1 cellular context compared by ENCODE assay signal in genomic region chr2:189441709-189442074, GRCh38.
TF ChIP-seq lines count a peak whose summit lies in the region.

No MANE protein-coding gene starts in this region.

TF ChIP-seq in HepG2, 621 proteins besides CTCF, POLR2A, EP300 and RAD21 (continued from another document):
- TF ChIP-seq ZNF597 (CRISPR knock-in tag; IDR thresholded peaks at IDR 0.05) (no peak), NCOA5 (CRISPR knock-in tag; IDR thresholded peaks at IDR 0.05) (no peak), ZNF780A (CRISPR knock-in tag; IDR thresholded peaks at IDR 0.05) (no peak), RXRB (CRISPR knock-in tag; IDR thresholded peaks at IDR 0.05; ENCODE audit: borderline replicate concordance) (no peak), ZNF556 (CRISPR knock-in tag; IDR thresholded peaks at IDR 0.05; ENCODE audit: borderline replicate concordance) (peak; percentile 9; the same call in 1 of the 2 replicates), E2F5 (CRISPR knock-in tag; conservative IDR thresholded peaks at IDR 0.05) (no peak), ZNF432 (CRISPR knock-in tag; IDR thresholded peaks at IDR 0.05; ENCODE audit: borderline replicate concordance) (no peak), ZNF124 (CRISPR knock-in tag; IDR thresholded peaks at IDR 0.05) (0 out of 2 replicates have a peak, but pooled peaks have one; percentile 10), ZNF282 (IDR thresholded peaks at IDR 0.05; ENCODE audit: partially characterized antibody) (no peak), THAP8 (CRISPR knock-in tag; IDR thresholded peaks at IDR 0.05; ENCODE audit: borderline replicate concordance) (no peak), ISX (CRISPR knock-in tag; conservative IDR thresholded peaks at IDR 0.05) (no peak)
- TF ChIP-seq, protein P1, sequence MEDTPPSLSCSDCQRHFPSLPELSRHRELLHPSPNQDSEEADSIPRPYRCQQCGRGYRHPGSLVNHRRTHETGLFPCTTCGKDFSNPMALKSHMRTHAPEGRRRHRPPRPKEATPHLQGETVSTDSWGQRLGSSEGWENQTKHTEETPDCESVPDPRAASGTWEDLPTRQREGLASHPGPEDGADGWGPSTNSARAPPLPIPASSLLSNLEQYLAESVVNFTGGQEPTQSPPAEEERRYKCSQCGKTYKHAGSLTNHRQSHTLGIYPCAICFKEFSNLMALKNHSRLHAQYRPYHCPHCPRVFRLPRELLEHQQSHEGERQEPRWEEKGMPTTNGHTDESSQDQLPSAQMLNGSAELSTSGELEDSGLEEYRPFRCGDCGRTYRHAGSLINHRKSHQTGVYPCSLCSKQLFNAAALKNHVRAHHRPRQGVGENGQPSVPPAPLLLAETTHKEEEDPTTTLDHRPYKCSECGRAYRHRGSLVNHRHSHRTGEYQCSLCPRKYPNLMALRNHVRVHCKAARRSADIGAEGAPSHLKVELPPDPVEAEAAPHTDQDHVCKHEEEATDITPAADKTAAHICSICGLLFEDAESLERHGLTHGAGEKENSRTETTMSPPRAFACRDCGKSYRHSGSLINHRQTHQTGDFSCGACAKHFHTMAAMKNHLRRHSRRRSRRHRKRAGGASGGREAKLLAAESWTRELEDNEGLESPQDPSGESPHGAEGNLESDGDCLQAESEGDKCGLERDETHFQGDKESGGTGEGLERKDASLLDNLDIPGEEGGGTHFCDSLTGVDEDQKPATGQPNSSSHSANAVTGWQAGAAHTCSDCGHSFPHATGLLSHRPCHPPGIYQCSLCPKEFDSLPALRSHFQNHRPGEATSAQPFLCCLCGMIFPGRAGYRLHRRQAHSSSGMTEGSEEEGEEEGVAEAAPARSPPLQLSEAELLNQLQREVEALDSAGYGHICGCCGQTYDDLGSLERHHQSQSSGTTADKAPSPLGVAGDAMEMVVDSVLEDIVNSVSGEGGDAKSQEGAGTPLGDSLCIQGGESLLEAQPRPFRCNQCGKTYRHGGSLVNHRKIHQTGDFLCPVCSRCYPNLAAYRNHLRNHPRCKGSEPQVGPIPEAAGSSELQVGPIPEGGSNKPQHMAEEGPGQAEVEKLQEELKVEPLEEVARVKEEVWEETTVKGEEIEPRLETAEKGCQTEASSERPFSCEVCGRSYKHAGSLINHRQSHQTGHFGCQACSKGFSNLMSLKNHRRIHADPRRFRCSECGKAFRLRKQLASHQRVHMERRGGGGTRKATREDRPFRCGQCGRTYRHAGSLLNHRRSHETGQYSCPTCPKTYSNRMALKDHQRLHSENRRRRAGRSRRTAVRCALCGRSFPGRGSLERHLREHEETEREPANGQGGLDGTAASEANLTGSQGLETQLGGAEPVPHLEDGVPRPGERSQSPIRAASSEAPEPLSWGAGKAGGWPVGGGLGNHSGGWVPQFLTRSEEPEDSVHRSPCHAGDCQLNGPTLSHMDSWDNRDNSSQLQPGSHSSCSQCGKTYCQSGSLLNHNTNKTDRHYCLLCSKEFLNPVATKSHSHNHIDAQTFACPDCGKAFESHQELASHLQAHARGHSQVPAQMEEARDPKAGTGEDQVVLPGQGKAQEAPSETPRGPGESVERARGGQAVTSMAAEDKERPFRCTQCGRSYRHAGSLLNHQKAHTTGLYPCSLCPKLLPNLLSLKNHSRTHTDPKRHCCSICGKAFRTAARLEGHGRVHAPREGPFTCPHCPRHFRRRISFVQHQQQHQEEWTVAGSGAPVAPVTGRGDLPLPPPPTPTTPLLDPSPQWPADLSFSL (CRISPR knock-in tag; IDR thresholded peaks at IDR 0.05) = no peak
- TF ChIP-seq, protein P2, sequence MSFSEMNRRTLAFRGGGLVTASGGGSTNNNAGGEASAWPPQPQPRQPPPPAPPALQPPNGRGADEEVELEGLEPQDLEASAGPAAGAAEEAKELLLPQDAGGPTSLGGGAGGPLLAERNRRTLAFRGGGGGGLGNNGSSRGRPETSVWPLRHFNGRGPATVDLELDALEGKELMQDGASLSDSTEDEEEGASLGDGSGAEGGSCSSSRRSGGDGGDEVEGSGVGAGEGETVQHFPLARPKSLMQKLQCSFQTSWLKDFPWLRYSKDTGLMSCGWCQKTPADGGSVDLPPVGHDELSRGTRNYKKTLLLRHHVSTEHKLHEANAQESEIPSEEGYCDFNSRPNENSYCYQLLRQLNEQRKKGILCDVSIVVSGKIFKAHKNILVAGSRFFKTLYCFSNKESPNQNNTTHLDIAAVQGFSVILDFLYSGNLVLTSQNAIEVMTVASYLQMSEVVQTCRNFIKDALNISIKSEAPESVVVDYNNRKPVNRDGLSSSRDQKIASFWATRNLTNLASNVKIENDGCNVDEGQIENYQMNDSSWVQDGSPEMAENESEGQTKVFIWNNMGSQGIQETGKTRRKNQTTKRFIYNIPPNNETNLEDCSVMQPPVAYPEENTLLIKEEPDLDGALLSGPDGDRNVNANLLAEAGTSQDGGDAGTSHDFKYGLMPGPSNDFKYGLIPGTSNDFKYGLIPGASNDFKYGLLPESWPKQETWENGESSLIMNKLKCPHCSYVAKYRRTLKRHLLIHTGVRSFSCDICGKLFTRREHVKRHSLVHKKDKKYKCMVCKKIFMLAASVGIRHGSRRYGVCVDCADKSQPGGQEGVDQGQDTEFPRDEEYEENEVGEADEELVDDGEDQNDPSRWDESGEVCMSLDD (CRISPR knock-in tag; IDR thresholded peaks at IDR 0.05; ENCODE audit: borderline replicate concordance) = no peak
